Comparison of ENCODE assay signal across 1 cellular context in genomic region chr7:99975782-99976521, GRCh38.
A peak's percentile ranks its signal among the peaks of the same experiment; 100 is the strongest.
TF ChIP-seq lines count a peak whose summit lies in the region.

Gene AZGP1, minus strand, starts transcription at chr7:99976031. Its CDS starts 11 bp downstream, at chr7:99976020.

TF ChIP-seq in HepG2, 621 proteins besides CTCF, POLR2A, EP300 and RAD21 (continued from another document and continues in another):
- TF ChIP-seq ZSCAN9 (CRISPR knock-in tag; IDR thresholded peaks at IDR 0.05; ENCODE audit: borderline replicate concordance) (0 out of 2 replicates have a peak, but pooled peaks have one; percentile 31), ZBTB38 (CRISPR knock-in tag; IDR thresholded peaks at IDR 0.05) (0 out of 2 replicates have a peak, but pooled peaks have one; percentile 31), IRF2 (CRISPR knock-in tag; IDR thresholded peaks at IDR 0.05) (peak; percentile 42), NCOR1 (IDR thresholded peaks at IDR 0.05; ENCODE audit: borderline replicate concordance, low read length) (peak; percentile 19; the same call in 1 of the 2 replicates), ATF4 (CRISPR knock-in tag; IDR thresholded peaks at IDR 0.05) (0 out of 4 replicates have a peak, but pooled peaks of 1 of the 2 experiments have one; percentile 11), GRHL1 (CRISPR knock-in tag; conservative IDR thresholded peaks at IDR 0.05) (no peak), THAP7 (CRISPR knock-in tag; IDR thresholded peaks at IDR 0.05) (0 out of 2 replicates have a peak, but pooled peaks have one; percentile 61), MED8 (CRISPR knock-in tag; IDR thresholded peaks at IDR 0.05; ENCODE audit: insufficient replicate concordance) (peak; percentile 38), SOX6 (IDR thresholded peaks at IDR 0.05) (no peak), SOX6 (CRISPR knock-in tag; IDR thresholded peaks at IDR 0.05) (peak; percentile 66), ZFP90 (CRISPR knock-in tag; IDR thresholded peaks at IDR 0.05; ENCODE audit: borderline replicate concordance) (0 out of 2 replicates have a peak, but pooled peaks have one; percentile 30), ZBTB2 (CRISPR knock-in tag; IDR thresholded peaks at IDR 0.05; ENCODE audit: low read depth) (no peak), CEBPB (IDR thresholded peaks at IDR 0.05; ENCODE audit: borderline replicate concordance, low read depth, low read length) (0 out of 2 replicates have a peak, but pooled peaks have one; percentile 14), ZBTB26 (CRISPR knock-in tag; IDR thresholded peaks at IDR 0.05; ENCODE audit: borderline replicate concordance) (peak; percentile 46; the same call in 1 of the 2 replicates), ZMAT5 (CRISPR knock-in tag; IDR thresholded peaks at IDR 0.05; ENCODE audit: borderline replicate concordance, low read depth) (no peak), ZNF800 (CRISPR knock-in tag; IDR thresholded peaks at IDR 0.05) (0 out of 2 replicates have a peak, but pooled peaks have one; percentile 23), RARA (CRISPR knock-in tag; IDR thresholded peaks at IDR 0.05) (0 out of 2 replicates have a peak, but pooled peaks have one; percentile 19), SSRP1 (CRISPR knock-in tag; IDR thresholded peaks at IDR 0.05) (0 out of 2 replicates have a peak, but pooled peaks have one; percentile 64), IKZF5 (CRISPR knock-in tag; IDR thresholded peaks at IDR 0.05) (peak; percentile 16; the same call in 1 of the 2 replicates), ZNF605 (CRISPR knock-in tag; IDR thresholded peaks at IDR 0.05) (0 out of 2 replicates have a peak, but pooled peaks have one; percentile 47), TAF1 (CRISPR knock-in tag; IDR thresholded peaks at IDR 0.05) (peak; percentile 59; the same call in 1 of the 2 replicates), SPEN (CRISPR knock-in tag; IDR thresholded peaks at IDR 0.05; ENCODE audit: low read depth) (no peak), ZNF652 (CRISPR knock-in tag; IDR thresholded peaks at IDR 0.05; ENCODE audit: borderline replicate concordance, low read depth) (no peak; the same call in 1 of the 2 replicates), SRF (IDR thresholded peaks at IDR 0.05; ENCODE audit: low read depth, low read length) (no peak), ZNF766 (CRISPR knock-in tag; IDR thresholded peaks at IDR 0.05; ENCODE audit: borderline replicate concordance) (0 out of 2 replicates have a peak, but pooled peaks have one; percentile 28), YEATS4 (CRISPR knock-in tag; IDR thresholded peaks at IDR 0.05; ENCODE audit: borderline replicate concordance) (peak; percentile 44; the same call in 1 of the 2 replicates), NR2F6 (IDR thresholded peaks at IDR 0.05) (no peak), NR2F6 (CRISPR knock-in tag; IDR thresholded peaks at IDR 0.05) (peak; percentile 27; the same call in 1 of the 2 replicates), THAP11 (CRISPR knock-in tag; IDR thresholded peaks at IDR 0.05) (peak; percentile 54; the same call in 1 of the 2 replicates), KDM5A (IDR thresholded peaks at IDR 0.05; ENCODE audit: borderline replicate concordance, low read length) (no peak; the same call in 1 of the 2 replicates), MED1 (CRISPR knock-in tag; IDR thresholded peaks at IDR 0.05) (peak; percentile 50; the same call in 1 of the 2 replicates), ISL2 (CRISPR knock-in tag; IDR thresholded peaks at IDR 0.05) (peak; percentile 33; the same call in 1 of the 2 replicates), MLX (CRISPR knock-in tag; IDR thresholded peaks at IDR 0.05) (0 out of 2 replicates have a peak, but pooled peaks have one; percentile 36), ZNF414 (CRISPR knock-in tag; IDR thresholded peaks at IDR 0.05) (peak; percentile 30; the same call in 1 of the 2 replicates), NR2C2 (CRISPR knock-in tag; IDR thresholded peaks at IDR 0.05; ENCODE audit: borderline replicate concordance) (peak; percentile 40), CREB1 (IDR thresholded peaks at IDR 0.05) (peak; percentile 30; the same call in 1 of the 2 replicates), CREB1 (CRISPR knock-in tag; IDR thresholded peaks at IDR 0.05) (no peak), HNRNPL (IDR thresholded peaks at IDR 0.05; ENCODE audit: low read depth, low read length) (peak; percentile 88), NFYB (CRISPR knock-in tag; IDR thresholded peaks at IDR 0.05) (peak; percentile 70), SOX13 (IDR thresholded peaks at IDR 0.05) (no peak), SOX13 (CRISPR knock-in tag; conservative IDR thresholded peaks at IDR 0.05 in 1 of 2, IDR thresholded peaks at IDR 0.05 in 1 of 2) (peak in 1 of 2 experiments; percentile 67; a peak in 2 of 4 replicates), ZNF124 (CRISPR knock-in tag; IDR thresholded peaks at IDR 0.05) (no peak), ARNTL (CRISPR knock-in tag; IDR thresholded peaks at IDR 0.05) (peak; percentile 61; the same call in 1 of the 2 replicates), ZNF687 (CRISPR knock-in tag; IDR thresholded peaks at IDR 0.05) (peak; percentile 69), DPF2 (CRISPR knock-in tag; IDR thresholded peaks at IDR 0.05; ENCODE audit: borderline replicate concordance, low read depth) (peak; percentile 23; the same call in 1 of the 2 replicates), PPARG (CRISPR knock-in tag; conservative IDR thresholded peaks at IDR 0.05) (peak; percentile 58)
